ENCODE assay signal across 12 cellular contexts in the genomic region with DNA sequence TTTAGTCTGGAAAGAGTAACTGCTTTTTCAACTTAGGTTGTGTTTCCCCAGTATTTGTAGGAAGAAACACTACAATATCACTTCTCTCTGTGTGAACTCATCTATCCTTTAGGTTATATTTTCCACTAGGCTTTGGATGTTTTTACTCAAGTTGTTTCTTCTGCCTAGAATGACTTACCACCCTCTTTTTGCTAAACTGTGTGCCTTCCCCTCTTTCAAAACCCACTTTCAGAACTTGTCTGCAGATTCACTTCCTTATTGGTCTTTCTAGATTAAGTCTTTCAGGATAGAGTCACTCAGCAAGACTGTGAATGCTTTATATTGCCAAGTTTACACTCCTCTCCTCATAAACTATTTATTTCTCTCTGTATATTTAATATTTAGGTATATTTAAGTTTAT. TPM values are rescaled to one million over a fixed set of nuclear protein-coding genes. Genes with fewer than 3 reads are reported as not detected.
DNase-seq lines count a peak whose midpoint lies in the region; ATAC-seq and TF ChIP-seq lines count a peak whose summit lies in the region.
"Had no signal": no experiment of that assay in that cellular context is flagged by ENCODE, and none has a peak within 500 bp of the region (broad histone marks: within the 10 kb centered on the region; RNA-seq: fewer than 3 reads in every experiment).

No MANE protein-coding gene starts in this region.

- H3K4me1 ChIP-seq in heart right ventricle = peaks cover 0 to 17% (median 0%) of the 10 kb centered on the region in 9 donors
- peaks cover 29% of the 10 kb centered on the region for H3K4me1 ChIP-seq in suprapubic skin

- H3K9me3 ChIP-seq in heart right ventricle (no peaks in the 10 kb centered on the region), suprapubic skin (no peaks in the 10 kb centered on the region)
- H3K9me3 ChIP-seq: SK-N-SH had no signal

- peak; percentile 51 for ATAC-seq in Right ventricle myocardium superior (ENCODE audit: poor library complexity)
- ATAC-seq in heart right ventricle = no peak
- peak; percentile 79 for ATAC-seq in HG02885 (IDR thresholded peaks at IDR 0.05; ENCODE audit: poor library complexity, unreplicated experiment)

- no peaks in the 10 kb centered on the region for H3K27me3 ChIP-seq in heart right ventricle
- H3K27me3 ChIP-seq in dorsolateral prefrontal cortex = no peaks in the 10 kb centered on the region
- no peaks in the 10 kb centered on the region for H3K27me3 ChIP-seq in suprapubic skin

- no peak for TF ChIP-seq EP300 in suprapubic skin (IDR thresholded peaks at IDR 0.05)

- TF ChIP-seq CTCF in heart right ventricle (IDR thresholded peaks at IDR 0.05) (no peak), dorsolateral prefrontal cortex (IDR thresholded peaks at IDR 0.05 in 54 of 56, conservative IDR thresholded peaks at IDR 0.05 in 2 of 56; ENCODE audit: low read depth in 1 of 56, partially characterized antibody in 56 of 56) (no peak), suprapubic skin (IDR thresholded peaks at IDR 0.05) (no peak)

- H3K4me3 ChIP-seq in heart right ventricle = no peak overlapping the region
- H3K4me3 ChIP-seq in dorsolateral prefrontal cortex = no peak overlapping the region
- no peak overlapping the region for H3K4me3 ChIP-seq in suprapubic skin

- intact Hi-C loops in Right ventricle myocardium superior (cut with DNase I) = no loop called here
- intact Hi-C loops in heart right ventricle (cut with DNase I) = no loop called here
- intact Hi-C loops in dorsolateral prefrontal cortex (cut with DNase I) = no loop called here

- TF ChIP-seq POLR2A in suprapubic skin (IDR thresholded peaks at IDR 0.05) = no peak

- H3K27ac ChIP-seq in heart right ventricle (no peak overlapping the region), dorsolateral prefrontal cortex (no peak overlapping the region), suprapubic skin (no peak overlapping the region)

- H3K36me3 ChIP-seq in heart right ventricle (no peaks in the 10 kb centered on the region), suprapubic skin (no peaks in the 10 kb centered on the region)

- DNase-seq in Right ventricle myocardium superior (no peak), heart right ventricle (no peak), NOMO-1 (lab: John Stamatoyannopoulos, UW; ENCODE audit: unreplicated experiment in 2 of 2) (peak; percentile 71 to 89), dorsolateral prefrontal cortex (no peak), suprapubic skin (ENCODE audit: low spot score in 2 of 2) (no peak), GOT3 (lab: John Stamatoyannopoulos, UW) (no peak)
- no peak for DNase-seq in activated CD4-positive, alpha-beta T cell treated with anti-CD3 and anti-CD28 coated beads for 48 hours
- DNase-seq: amygdala; NCI-H446; SK-N-SH; stimulated activated CD4-positive, alpha-beta T cell treated with anti-CD3 and anti-CD28 coated beads, Interleukin-4, amount 100 ng/mL, for 24 hours had no signal

RNA-seq across cellular contexts. Expression of gene CAST, which starts 14.2 kb away (rescaled TPM):
- total RNA-seq in Right ventricle myocardium superior (501 TPM), heart right ventricle (100 to 1,000 TPM; 385 to 783 (median 535) TPM), dorsolateral prefrontal cortex (100 to 1,000 TPM in 89 of 120 experiments, 10 to 100 TPM in 31; 82.9 to 179 (median 108) TPM), suprapubic skin (100 to 1,000 TPM; 381 to 577 (median 400) TPM)
- 100 to 1,000 TPM; 174 to 245 TPM for polyA plus RNA-seq in heart right ventricle

Comparison
In these comparisons a context has a peak if more than half of its experiments do, and no peak if none do; other contexts are left out.
1. ATAC-seq: peak in Right ventricle myocardium superior (single experiment) and HG02885 (single experiment); none in heart right ventricle (0 of 8).
2. DNase-seq: peak in NOMO-1 (2 of 2); none in Right ventricle myocardium superior (single experiment), heart right ventricle (0 of 2), dorsolateral prefrontal cortex (0 of 10), suprapubic skin (0 of 2), GOT3 (single experiment) and activated CD4-positive, alpha-beta T cell treated with anti-CD3 and anti-CD28 coated beads for 48 hours (single experiment).